8 cellular contexts compared by ENCODE assay signal in the genomic region with DNA sequence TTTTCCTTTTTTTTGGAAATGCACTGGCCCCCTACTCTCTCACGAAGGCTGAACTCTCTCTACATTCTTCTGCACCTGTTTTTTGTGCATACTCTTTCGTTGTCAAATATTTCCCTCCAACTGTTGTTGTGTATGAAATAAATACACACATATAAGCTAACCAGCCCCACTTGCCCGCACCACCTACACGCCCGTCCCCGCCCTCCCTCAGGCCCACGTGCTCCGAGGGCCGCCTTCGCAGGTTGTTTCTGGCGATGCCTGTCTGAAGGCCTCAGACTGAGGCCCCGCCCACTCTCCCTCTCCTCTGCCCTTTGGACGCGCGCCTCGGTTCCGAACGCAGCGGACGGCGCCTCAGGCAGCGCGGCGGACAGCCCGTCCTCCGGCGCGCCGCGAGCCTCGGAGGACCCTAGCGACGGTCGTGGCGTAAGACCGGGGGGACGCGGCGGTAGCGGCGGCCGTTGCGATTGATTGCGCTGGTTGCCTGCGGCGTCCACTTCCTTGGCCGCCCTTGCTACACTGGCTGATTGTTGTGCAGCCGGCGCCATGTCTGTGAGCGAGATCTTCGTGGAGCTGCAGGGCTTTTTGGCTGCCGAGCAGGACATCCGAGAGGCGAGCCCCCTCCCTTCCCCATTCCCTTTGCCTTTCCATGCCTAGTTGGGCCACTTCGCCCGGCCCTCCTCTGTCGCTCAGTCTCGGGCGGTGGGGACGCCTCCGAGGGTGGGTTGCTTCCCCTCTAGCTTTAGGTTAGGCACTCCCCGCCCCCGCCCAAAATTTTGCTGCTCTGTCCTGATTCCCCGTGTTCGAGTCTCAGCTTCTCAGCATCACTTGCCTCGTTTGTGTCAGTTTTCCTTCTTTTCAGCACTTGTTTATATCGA. TPM values are rescaled to one million over a fixed set of nuclear protein-coding genes. Genes with fewer than 3 reads are reported as not detected.
DNase-seq lines count a peak whose midpoint lies in the region; ATAC-seq and TF ChIP-seq lines count a peak whose summit lies in the region.

A gene (plus strand): TSS at position 415 of the 875 bp plus-strand sequence. CDS start 129 bp downstream, at position 544.

- intact Hi-C loops in CD14-positive monocyte (cut with micrococcal nuclease): loop anchor here (1.0 to 5.0 kb wide), 5 partner anchors 19 to 229 kb away; a partner anchor contains a TSS

- peak; percentile 97 for DNase-seq in CD14-positive monocyte (ENCODE audit: low spot score)
- DNase-seq in NCI-H748 (lab: John Stamatoyannopoulos, UW; ENCODE audit: unreplicated experiment): peak; percentile 96
- DNase-seq in activated CD4-positive, alpha-beta T cell treated with anti-CD3 and anti-CD28 coated beads, Interleukin-2, amount 50 U/mL, for 1 hour: peak; percentile 97
- peak; percentile 74 for DNase-seq in cortex of kidney (lab: John Stamatoyannopoulos, UW)
- peak; percentile 99 for DNase-seq in left kidney (ENCODE audit: low read depth, low spot score)
- DNase-seq in stimulated activated CD4-positive, alpha-beta T cell treated with anti-CD3 and anti-CD28 coated beads, Interleukin-1b, Interleukin-23, amount 100 ng/mL, for 48 hours: peak; percentile 98

- ATAC-seq in GM19395 (IDR thresholded peaks at IDR 0.05; ENCODE audit: unreplicated experiment): peak; percentile 99
- peak; percentile 99 for ATAC-seq in HG03558 (IDR thresholded peaks at IDR 0.05; ENCODE audit: extremely low read depth, unreplicated experiment)

- peak within 1 kb of the TSS; percentile 94 to 95 for H3K4me3 Mint-ChIP-seq in CD14-positive monocyte

- H3K36me3 Mint-ChIP-seq in CD14-positive monocyte: peaks cover 14 to 28% of the 10 kb centered on the region in 2 donors

- peaks cover 0 to 2% (median 0%) of the 10 kb centered on the region in 3 donors for H3K27me3 Mint-ChIP-seq in CD14-positive monocyte (ENCODE audit: low read depth in 3 of 3)

- no peak for TF ChIP-seq CTCF in CD14-positive monocyte (IDR thresholded peaks at IDR 0.05)

- H3K4me1 Mint-ChIP-seq in CD14-positive monocyte: peaks cover 18% of the 10 kb centered on the region

- peak within 1 kb of the TSS; percentile 90 to 96 (median 93) for H3K27ac Mint-ChIP-seq in CD14-positive monocyte

- no peaks in the 10 kb centered on the region for H3K9me3 Mint-ChIP-seq in CD14-positive monocyte

RNA-seq across cellular contexts. Expression of the gene that starts here (rescaled TPM):
- 10 to 100 TPM; 65.5 to 66.5 TPM for polyA plus RNA-seq in CD14-positive monocyte

Comparison
In these comparisons a context has a peak if more than half of its experiments do, and no peak if none do; other contexts are left out.
1. Peak in every context shown above with its lines: DNase-seq and ATAC-seq.